Comparison of ENCODE assay signal across 23 cellular contexts in genomic region chr5:10675177-10675700, GRCh38.
"Had no signal": no experiment of that assay in that cellular context is flagged by ENCODE, and none has a peak within 500 bp of the region (broad histone marks: within the 10 kb centered on the region; RNA-seq: fewer than 3 reads in every experiment).

No MANE protein-coding gene starts in this region.

- ATAC-seq: activated T-helper 17 cell treated with anti-CD3 and anti-CD28 coated beads, Interleukin-2, amount 50 U/mL, for 72 hours; T-cell had no signal

- H3K27me3 Mint-ChIP-seq: activated naive CD8-positive, alpha-beta T cell; activated T-helper 17 cell treated with anti-CD3 and anti-CD28 coated beads, Interleukin-2, amount 50 U/mL, for 72 hours; brain; T-cell had no signal

- DNase-seq: activated CD4-positive, alpha-beta memory T cell treated with anti-CD3 and anti-CD28 coated beads, Interleukin-2, amount 10 ng/mL, durations not matched to agents 7 days and 5 days; activated CD4-positive, alpha-beta T cell treated with anti-CD3 and anti-CD28 coated beads, Interleukin-2, amount 10 ng/mL, durations not matched to agents 7 days and 5 days; activated CD4-positive, CD25-positive, alpha-beta regulatory T cell; activated gamma-delta T cell; activated naive CD4-positive, alpha-beta T cell treated with anti-CD3 and anti-CD28 coated beads for 36 hours; activated T-cell treated with anti-CD3 and anti-CD28 coated beads for 4 hours; activated T-cell treated with anti-CD3 and anti-CD28 coated beads, Interleukin-2, amount 50 U/mL, for 48 hours; amygdala; Kasumi-1; KBM-7; NCI-H1048; NCI-H146; NCI-H187 treated with DMSO at 0.1 percent for 48 hours; NCI-H2081 treated with DMSO at 0.1 percent for 48 hours; NCI-H446; NCI-H748 treated with DMSO at 0.1 percent for 48 hours; SHP77 treated with DMSO at 0.1 percent for 48 hours; T-cell; T-helper 2 cell; T1000 had no signal

- H3K9me3 Mint-ChIP-seq: activated CD4-positive, alpha-beta T cell treated with anti-CD3 and anti-CD28 coated beads, Interleukin-2, amount 10 ng/mL, durations not matched to agents 7 days and 5 days had no signal

- H3K4me1 Mint-ChIP-seq: activated CD4-positive, alpha-beta T cell treated with anti-CD3 and anti-CD28 coated beads, Interleukin-2, amount 10 ng/mL, durations not matched to agents 7 days and 5 days; activated T-helper 17 cell treated with anti-CD3 and anti-CD28 coated beads, Interleukin-2, amount 50 U/mL, for 72 hours; T-cell had no signal

- H3K4me3 Mint-ChIP-seq: activated CD4-positive, alpha-beta memory T cell treated with anti-CD3 and anti-CD28 coated beads, Interleukin-2, amount 10 ng/mL, durations not matched to agents 7 days and 5 days; activated CD4-positive, alpha-beta T cell treated with anti-CD3 and anti-CD28 coated beads, Interleukin-2, amount 10 ng/mL, durations not matched to agents 7 days and 5 days; activated naive CD4-positive, alpha-beta T cell treated with anti-CD3 and anti-CD28 coated beads for 36 hours; activated naive CD8-positive, alpha-beta T cell; activated T-helper 17 cell treated with anti-CD3 and anti-CD28 coated beads, Interleukin-2, amount 50 U/mL, for 72 hours; brain; T-cell had no signal

- H3K27ac Mint-ChIP-seq: activated CD4-positive, alpha-beta memory T cell treated with anti-CD3 and anti-CD28 coated beads, Interleukin-2, amount 10 ng/mL, durations not matched to agents 7 days and 5 days; activated CD4-positive, alpha-beta T cell treated with anti-CD3 and anti-CD28 coated beads, Interleukin-2, amount 10 ng/mL, durations not matched to agents 7 days and 5 days; activated naive CD4-positive, alpha-beta T cell treated with anti-CD3 and anti-CD28 coated beads for 36 hours; activated naive CD8-positive, alpha-beta T cell; activated T-helper 17 cell treated with anti-CD3 and anti-CD28 coated beads, Interleukin-2, amount 50 U/mL, for 72 hours; T-cell had no signal
